ENCODE assay signal across 8 cellular contexts in genomic region chr14:34713122-34713680, GRCh38. TPM values are rescaled to one million over a fixed set of nuclear protein-coding genes. Genes with fewer than 3 reads are reported as not detected.
DNase-seq lines count a peak whose midpoint lies in the region; ATAC-seq, FAIRE-seq and TF ChIP-seq lines count a peak whose summit lies in the region.

No MANE protein-coding gene starts in this region.

- peak overlapping the region; percentile 88 for H3K27ac Mint-ChIP-seq in activated CD8-positive, alpha-beta memory T cell treated with anti-CD3 and anti-CD28 coated beads, Interleukin-2, amount 10 ng/mL, durations not matched to agents 7 days and 5 days
- peak overlapping the region; percentile 97 for H3K27ac Mint-ChIP-seq in astrocyte (ENCODE audit: unreplicated experiment)

- DNase-seq in activated CD8-positive, alpha-beta memory T cell treated with anti-CD3 and anti-CD28 coated beads, Interleukin-2, amount 10 ng/mL, durations not matched to agents 7 days and 5 days, result no peak
- DNase-seq in activated CD8-positive, alpha-beta memory T cell treated with anti-CD3 and anti-CD28 coated beads, Interleukin-2, amount 50 U/mL, for 4 hours, result no peak
- DNase-seq in astrocyte (ENCODE audit: low read depth) (no peak), HepG2 (ENCODE audit: low spot score) (no peak), thyroid gland (no peak), A172 (ENCODE audit: low spot score) (no peak)
- DNase-seq in stimulated activated CD4-positive, alpha-beta T cell treated with anti-CD3 and anti-CD28 coated beads, Interleukin-12 subunit alpha, Interleukin-12 subunit beta, amount 100 ng/mL, for 4 hours, result no peak

- H3K27me3 ChIP-seq in astrocyte (ENCODE audit: insufficient read depth, low read length) (no peaks in the 10 kb centered on the region), HepG2 (ENCODE audit: control insufficient read depth in 1 of 2, insufficient read depth in 2 of 2, low read length in 2 of 2) (peaks cover 0 to 11% of the 10 kb centered on the region in 2 experiments; a peak in 4 of 5 replicates), thyroid gland (no peaks in the 10 kb centered on the region)

- H3K27ac ChIP-seq in astrocyte (ENCODE audit: low read depth, low read length) (peak overlapping the region; percentile 94), HepG2 (ENCODE audit: extremely low read length, insufficient read depth, low read length) (peak overlapping the region; percentile 80), thyroid gland (peak overlapping the region; percentile 96 to 99 (median 99))

- H3K36me3 Mint-ChIP-seq in activated CD8-positive, alpha-beta memory T cell treated with anti-CD3 and anti-CD28 coated beads, Interleukin-2, amount 10 ng/mL, durations not matched to agents 7 days and 5 days, result peaks cover 9% of the 10 kb centered on the region
- no peaks in the 10 kb centered on the region for H3K36me3 Mint-ChIP-seq in astrocyte (ENCODE audit: low read depth, unreplicated experiment)

- WGBS in HepG2 (ENCODE audit: low lambda C conversion rate), result 73% methylated on average over 6 of the region's 6 CpGs
- WGBS in thyroid gland, 2 donors, result 66 to 69% methylated on average over 6 of the region's 6 CpGs

- no peaks in the 10 kb centered on the region for H3K9me3 Mint-ChIP-seq in activated CD8-positive, alpha-beta memory T cell treated with anti-CD3 and anti-CD28 coated beads, Interleukin-2, amount 10 ng/mL, durations not matched to agents 7 days and 5 days (ENCODE audit: low read depth)
- no peaks in the 10 kb centered on the region for H3K9me3 Mint-ChIP-seq in astrocyte (ENCODE audit: unreplicated experiment)

- H3K9me3 ChIP-seq in astrocyte (ENCODE audit: insufficient read depth, low read depth, low read length) (no peaks in the 10 kb centered on the region), HepG2 (ENCODE audit: low read length) (no peaks in the 10 kb centered on the region), thyroid gland (no peaks in the 10 kb centered on the region)

- H3K4me1 ChIP-seq in astrocyte (ENCODE audit: insufficient read depth, low read length) (peaks cover 29% of the 10 kb centered on the region), HepG2 (ENCODE audit: insufficient read depth, low read length) (peaks cover 51% of the 10 kb centered on the region), thyroid gland (peaks cover 4 to 15% of the 10 kb centered on the region in 2 donors)

- TF ChIP-seq POLR2A in HepG2 (IDR thresholded peaks at IDR 0.05; ENCODE audit: insufficient read depth in 1 of 2, low read depth in 2 of 2, low read length in 2 of 2), result no peak
- no peak for TF ChIP-seq POLR2A in thyroid gland (IDR thresholded peaks at IDR 0.05)

- H4K20me1 ChIP-seq in astrocyte (ENCODE audit: insufficient read depth, low read length), result no peaks in the 10 kb centered on the region
- H4K20me1 ChIP-seq in HepG2 (ENCODE audit: insufficient read depth, low read length), result no peaks in the 10 kb centered on the region

- H3K36me3 ChIP-seq in astrocyte (ENCODE audit: insufficient read depth, low read length) (peaks cover 21% of the 10 kb centered on the region), HepG2 (replicated peaks in 1 of 2; ENCODE audit: control insufficient read depth in 1 of 2, insufficient read depth in 2 of 2, low read length in 2 of 2) (peaks cover 6 to 10% of the 10 kb centered on the region in 2 experiments; a peak in 3 of 5 replicates), thyroid gland (no peaks in the 10 kb centered on the region)

- H3K4me3 ChIP-seq in astrocyte (ENCODE audit: insufficient read depth, low read depth, low read length) (peak overlapping the region; percentile 70), HepG2 (replicated peaks in 1 of 3; ENCODE audit: insufficient read depth in 1 of 3, low read depth in 2 of 3, low read length in 3 of 3) (peak overlapping the region; percentile 92 to 97 (median 96)), thyroid gland (replicated peaks in 1 of 3) (peak overlapping the region in 1 of 3 donors; percentile 87)

- TF ChIP-seq EP300 in HepG2 (IDR thresholded peaks at IDR 0.05; ENCODE audit: low read depth in 2 of 2, low read length in 2 of 2) (no peak), HepG2 (CRISPR knock-in tag; IDR thresholded peaks at IDR 0.05; ENCODE audit: borderline replicate concordance) (no peak)

- in situ Hi-C loops in HepG2 (cut with HindIII; ENCODE audit: extremely low pct_ligation_motif_present, low pct_unique_long_range_greater_than_20kb), result no loop called here

- POLR2A ChIA-PET in HepG2 (lab: Yijun Ruan, JAX), result interaction anchor here (0.6 to 5.4 kb wide), 12 partner anchors 8 to 1113 kb away, joined by 3 to 61 read pairs (median 4); partner anchors contain the start of genes BRMS1L, NFKBIA and PSMA6

- H3K27me3 Mint-ChIP-seq in activated CD8-positive, alpha-beta memory T cell treated with anti-CD3 and anti-CD28 coated beads, Interleukin-2, amount 10 ng/mL, durations not matched to agents 7 days and 5 days, result peaks cover 4% of the 10 kb centered on the region
- H3K27me3 Mint-ChIP-seq in astrocyte (ENCODE audit: low read depth, unreplicated experiment), result no peaks in the 10 kb centered on the region

- H3K4me2 ChIP-seq in astrocyte (ENCODE audit: low read length) (peak overlapping the region; percentile 83), HepG2 (ENCODE audit: low read depth, low read length) (peak overlapping the region; percentile 82)

- FAIRE-seq in astrocyte (lab: Jason Lieb, UNC) (no peak), HepG2 (lab: Jason Lieb, UNC) (no peak)

- intact Hi-C loops in HepG2 (cut with micrococcal nuclease; ENCODE audit: unreplicated experiment) (no loop called here), thyroid gland (cut with DNase I) (no loop called here)

- TF ChIP-seq CTCF in astrocyte (IDR thresholded peaks at IDR 0.05; ENCODE audit: insufficient read depth, low read depth, low read length) (no peak), HepG2 (CRISPR knock-in tag; IDR thresholded peaks at IDR 0.05) (no peak), thyroid gland (IDR thresholded peaks at IDR 0.05) (no peak)

- ATAC-seq in activated CD8-positive, alpha-beta memory T cell treated with anti-CD3 and anti-CD28 coated beads, Interleukin-2, amount 10 ng/mL, durations not matched to agents 7 days and 5 days, result no peak
- no peak for ATAC-seq in HepG2
- ATAC-seq in GM19328 (IDR thresholded peaks at IDR 0.05; ENCODE audit: unreplicated experiment), result no peak

- H3K79me2 ChIP-seq in astrocyte (ENCODE audit: insufficient read depth, low read length), result peaks cover 37% of the 10 kb centered on the region
- peaks cover 21% of the 10 kb centered on the region for H3K79me2 ChIP-seq in HepG2 (ENCODE audit: insufficient read depth, low read length)

- H2AFZ ChIP-seq in astrocyte (ENCODE audit: low read depth, low read length), result no peak overlapping the region
- H2AFZ ChIP-seq in HepG2 (ENCODE audit: low read length), result no peak overlapping the region

- TSS peak; percentile 51 for BruUV-seq in HepG2 (replicated peaks; lab: Mats Ljungman, UMichigan)

- H3K9ac ChIP-seq in astrocyte (ENCODE audit: low read length) (peak overlapping the region; percentile 95), HepG2 (ENCODE audit: insufficient read depth, low read depth, low read length) (peak overlapping the region; percentile 92)

- no peak for TF ChIP-seq RAD21 in HepG2 (CRISPR knock-in tag; IDR thresholded peaks at IDR 0.05)

- peaks cover 16% of the 10 kb centered on the region for H3K4me1 Mint-ChIP-seq in activated CD8-positive, alpha-beta memory T cell treated with anti-CD3 and anti-CD28 coated beads, Interleukin-2, amount 10 ng/mL, durations not matched to agents 7 days and 5 days
- peaks cover 32% of the 10 kb centered on the region for H3K4me1 Mint-ChIP-seq in astrocyte (ENCODE audit: low read depth, unreplicated experiment)

- CTCF ChIA-PET in activated CD8-positive, alpha-beta memory T cell treated with anti-CD3 and anti-CD28 coated beads, Interleukin-2, amount 10 ng/mL, durations not matched to agents 7 days and 5 days (lab: Charles Lee), result interaction anchor here (3.0 kb wide), 1 partner anchor 10 kb away, joined by 23 read pairs; no protein-coding TSS in a partner anchor
- CTCF ChIA-PET in HepG2 (lab: Yijun Ruan, JAX; ENCODE audit: low intra/inter-chr PET ratio, low total read pairs), result interaction anchor here (1.2 kb wide), 1 partner anchor 10 kb away, joined by 6 read pairs; no protein-coding TSS in a partner anchor

- peak overlapping the region; percentile 92 for H3K4me3 Mint-ChIP-seq in activated CD8-positive, alpha-beta memory T cell treated with anti-CD3 and anti-CD28 coated beads, Interleukin-2, amount 10 ng/mL, durations not matched to agents 7 days and 5 days
- H3K4me3 Mint-ChIP-seq in astrocyte (ENCODE audit: unreplicated experiment), result peak overlapping the region; percentile 97

TF ChIP-seq in HepG2, 621 proteins besides CTCF, POLR2A, EP300 and RAD21 (continues in another document):
- TF ChIP-seq PHB2 (IDR thresholded peaks at IDR 0.05; ENCODE audit: partially characterized antibody), result no peak
- no peak for TF ChIP-seq CHD2 (IDR thresholded peaks at IDR 0.05; ENCODE audit: low read depth, low read length)

RNA-seq across cellular contexts. Expression of gene CFL2, which starts 1.2 kb away (rescaled TPM):
- 1 to 10 TPM; 6.9 to 7.4 TPM for total RNA-seq in activated CD8-positive, alpha-beta memory T cell treated with anti-CD3 and anti-CD28 coated beads, Interleukin-2, amount 10 ng/mL, durations not matched to agents 7 days and 5 days
- 103 and 110 TPM in 2 replicates for total RNA-seq in astrocyte
- 158 and 301 TPM in 2 replicates for total RNA-seq in HepG2 (2016; rRNA removed; fragmentation: Illumina TruSeq; extraction: Trizol)
- 28.5 and 36.5 TPM in 2 replicates for total RNA-seq in HepG2 (2016; cell fraction: cytosol; rRNA removed; fragmentation: Illumina TruSeq; extraction: Trizol; ENCODE audit: low read depth)
- total RNA-seq in HepG2 (2016; cell fraction: insoluble cytoplasmic fraction; rRNA removed; fragmentation: Illumina TruSeq; extraction: Trizol), result 158 and 295 TPM in 2 replicates
- 108 and 127 TPM in 2 replicates for total RNA-seq in HepG2 (2016; cell fraction: membrane; rRNA removed; fragmentation: Illumina TruSeq; extraction: Trizol)
- 85.5 and 89.1 TPM in 2 replicates for total RNA-seq in HepG2 (2016; cell fraction: nucleus; rRNA removed; fragmentation: Illumina TruSeq; extraction: Trizol)
- polyA plus RNA-seq in HepG2 (2011; rRNA removed), result 68.8 and 114 TPM in 2 replicates
- 44.2 and 78.0 TPM in 2 replicates for polyA plus RNA-seq in HepG2 (2011; cell fraction: cytosol; rRNA removed)
- polyA plus RNA-seq in HepG2 (2011; cell fraction: nucleus; rRNA removed), result 22.8 and 33.8 TPM in 2 replicates
- polyA plus RNA-seq in HepG2 (2012), result 145 and 207 TPM in 2 replicates
- polyA plus RNA-seq in HepG2 (2016; cell fraction: cytosol; fragmentation: Illumina TruSeq; extraction: Trizol; ENCODE audit: low read depth), result 96.7 and 98.0 TPM in 2 replicates
- polyA plus RNA-seq in HepG2 (2016; cell fraction: insoluble cytoplasmic fraction; fragmentation: Illumina TruSeq; extraction: Trizol; ENCODE audit: low read depth), result 414 and 424 TPM in 2 replicates
- 172 and 187 TPM in 2 replicates for polyA plus RNA-seq in HepG2 (2016; cell fraction: membrane; fragmentation: Illumina TruSeq; extraction: Trizol; ENCODE audit: low read depth)
- 152 and 161 TPM in 2 replicates for polyA plus RNA-seq in HepG2 (2016; cell fraction: nucleus; fragmentation: Illumina TruSeq; extraction: Trizol; ENCODE audit: insufficient read depth, low read depth)
- 34.1 and 43.7 TPM in 2 replicates for polyA minus RNA-seq in HepG2 (2011; rRNA and poly(A)+ RNA removed; ENCODE audit: low replicate concordance)
- polyA minus RNA-seq in HepG2 (2011; cell fraction: cytosol; rRNA and poly(A)+ RNA removed), result 94.3 and 108 TPM in 2 replicates
- 50.5 and 53.0 TPM in 2 replicates for polyA minus RNA-seq in HepG2 (2011; cell fraction: nucleus; rRNA and poly(A)+ RNA removed)
- total RNA-seq in thyroid gland, result 10 to 100 TPM; 33.0 to 75.7 (median 41.4) TPM
- 110 and 143 TPM in 2 replicates for total RNA-seq in A172 (2014; rRNA removed; shearing (Covaris generic))
